In genomic region chr1:9242338-9242969, GRCh38 we compare ENCODE assay signal across 9 cellular contexts. TPM values are rescaled to one million over a fixed set of nuclear protein-coding genes. Genes with fewer than 3 reads are reported as not detected.
DNase-seq lines count a peak whose midpoint lies in the region; ATAC-seq, FAIRE-seq and TF ChIP-seq lines count a peak whose summit lies in the region.
"Had no signal": no experiment of that assay in that cellular context is flagged by ENCODE, and none has a peak within 500 bp of the region (broad histone marks: within the 10 kb centered on the region; RNA-seq: fewer than 3 reads in every experiment).

No MANE protein-coding gene starts in this region.

- peaks cover 5% of the 10 kb centered on the region for H3K36me3 ChIP-seq in endocrine pancreas (ENCODE audit: control insufficient read depth, insufficient read depth, low read length)
- H3K36me3 ChIP-seq in lower lobe of right lung: peaks cover 27% of the 10 kb centered on the region

- peak; percentile 74 for DNase-seq in LHCN-M2 (ENCODE audit: low read depth)
- DNase-seq in lower lobe of right lung: peak; percentile 83
- no peak for DNase-seq in stimulated activated effector memory CD8-positive, alpha-beta T cell treated with anti-CD3 and anti-CD28 coated beads, Interleukin-12 subunit alpha, Interleukin-12 subunit beta, amount 100 ng/mL, for 72 hours (ENCODE audit: low spot score in 2 of 2)
- no peak for DNase-seq in stimulated activated CD4-positive, alpha-beta T cell treated with anti-CD3 and anti-CD28 coated beads, Interleukin-4, amount 100 ng/mL, for 1 hour
- no peak for DNase-seq in NCI-H187 treated with DMSO at 0.1 percent for 48 hours (lab: John Stamatoyannopoulos, UW)
- no peak for DNase-seq in SW480 (ENCODE audit: low spot score)
- no peak for DNase-seq in D721Med (ENCODE audit: insufficient read length, low spot score)
- DNase-seq: KG1 had no signal

- H3K4me1 ChIP-seq in endocrine pancreas (ENCODE audit: control insufficient read depth, insufficient read depth, low read length) (no peaks in the 10 kb centered on the region), lower lobe of right lung (peaks cover 83% of the 10 kb centered on the region)

- peaks cover 14% of the 10 kb centered on the region for H3K36me3 Mint-ChIP-seq in stimulated activated effector memory CD8-positive, alpha-beta T cell treated with anti-CD3 and anti-CD28 coated beads, Interleukin-12 subunit alpha, Interleukin-12 subunit beta, amount 100 ng/mL, for 72 hours

- H3K27ac ChIP-seq in lower lobe of right lung: peak overlapping the region; percentile 81

- peak; percentile 81 to 85 for ATAC-seq in lower lobe of right lung
- no peak for ATAC-seq in stimulated activated effector memory CD8-positive, alpha-beta T cell treated with anti-CD3 and anti-CD28 coated beads, Interleukin-12 subunit alpha, Interleukin-12 subunit beta, amount 100 ng/mL, for 72 hours

- peak overlapping the region; percentile 10 for H3K27ac Mint-ChIP-seq in stimulated activated effector memory CD8-positive, alpha-beta T cell treated with anti-CD3 and anti-CD28 coated beads, Interleukin-12 subunit alpha, Interleukin-12 subunit beta, amount 100 ng/mL, for 72 hours

- TF ChIP-seq CTCF in lower lobe of right lung (IDR thresholded peaks at IDR 0.05) (no peak), D721Med (IDR thresholded peaks at IDR 0.05; ENCODE audit: insufficient read depth, missing control alignments) (no peak)

- intact Hi-C loops in lower lobe of right lung (cut with DNase I): no loop called here

- H3K9ac ChIP-seq in endocrine pancreas (ENCODE audit: control insufficient read depth, insufficient read depth, low read length): peak overlapping the region; percentile 6

- no peak for FAIRE-seq in D721Med (lab: Jason Lieb, UNC)

- no peak overlapping the region for H3K4me3 ChIP-seq in endocrine pancreas (ENCODE audit: control insufficient read depth, insufficient read depth, low read length)
- H3K4me3 ChIP-seq in lower lobe of right lung: peak overlapping the region; percentile 17

- no peaks in the 10 kb centered on the region for H3K9me3 Mint-ChIP-seq in stimulated activated effector memory CD8-positive, alpha-beta T cell treated with anti-CD3 and anti-CD28 coated beads, Interleukin-12 subunit alpha, Interleukin-12 subunit beta, amount 100 ng/mL, for 72 hours

- no peak overlapping the region for H3K4me3 Mint-ChIP-seq in stimulated activated effector memory CD8-positive, alpha-beta T cell treated with anti-CD3 and anti-CD28 coated beads, Interleukin-12 subunit alpha, Interleukin-12 subunit beta, amount 100 ng/mL, for 72 hours

- no peaks in the 10 kb centered on the region for H3K27me3 ChIP-seq in endocrine pancreas (ENCODE audit: control insufficient read depth, insufficient read depth, low read length)
- H3K27me3 ChIP-seq in lower lobe of right lung (ENCODE audit: low read depth): no peaks in the 10 kb centered on the region

- H3K9me3 ChIP-seq in endocrine pancreas (ENCODE audit: control insufficient read depth, low read length) (no peaks in the 10 kb centered on the region), lower lobe of right lung (no peaks in the 10 kb centered on the region)

- H3K4me1 Mint-ChIP-seq in stimulated activated effector memory CD8-positive, alpha-beta T cell treated with anti-CD3 and anti-CD28 coated beads, Interleukin-12 subunit alpha, Interleukin-12 subunit beta, amount 100 ng/mL, for 72 hours: peaks cover 41% of the 10 kb centered on the region

RNA-seq across cellular contexts. Expression of gene H6PD, which starts 7.9 kb away (rescaled TPM):
- total RNA-seq in LHCN-M2 (2014; rRNA removed) (34.5 and 42.2 TPM in 2 replicates), lower lobe of right lung (40.7 TPM)
- 14.8 TPM for polyA plus RNA-seq in LHCN-M2 (2012)

RNA-seq across cellular contexts. Expression of gene SPSB1, which starts 50.2 kb away (rescaled TPM):
- total RNA-seq in LHCN-M2 (2014; rRNA removed) (28.9 and 34.0 TPM in 2 replicates), lower lobe of right lung (14.7 TPM)
- polyA plus RNA-seq in LHCN-M2 (2012): 11.8 TPM

Comparison
In these comparisons a context has a peak if more than half of its experiments do, and no peak if none do; other contexts are left out.
1. DNase-seq: peak in LHCN-M2 (single experiment) and lower lobe of right lung (single experiment); none in stimulated activated effector memory CD8-positive, alpha-beta T cell treated with anti-CD3 and anti-CD28 coated beads, Interleukin-12 subunit alpha, Interleukin-12 subunit beta, amount 100 ng/mL, for 72 hours (0 of 2), stimulated activated CD4-positive, alpha-beta T cell treated with anti-CD3 and anti-CD28 coated beads, Interleukin-4, amount 100 ng/mL, for 1 hour (single experiment), NCI-H187 treated with DMSO at 0.1 percent for 48 hours (single experiment), SW480 (single experiment) and D721Med (single experiment).